Comparison of ENCODE assay signal across 17 cellular contexts in the genomic region with DNA sequence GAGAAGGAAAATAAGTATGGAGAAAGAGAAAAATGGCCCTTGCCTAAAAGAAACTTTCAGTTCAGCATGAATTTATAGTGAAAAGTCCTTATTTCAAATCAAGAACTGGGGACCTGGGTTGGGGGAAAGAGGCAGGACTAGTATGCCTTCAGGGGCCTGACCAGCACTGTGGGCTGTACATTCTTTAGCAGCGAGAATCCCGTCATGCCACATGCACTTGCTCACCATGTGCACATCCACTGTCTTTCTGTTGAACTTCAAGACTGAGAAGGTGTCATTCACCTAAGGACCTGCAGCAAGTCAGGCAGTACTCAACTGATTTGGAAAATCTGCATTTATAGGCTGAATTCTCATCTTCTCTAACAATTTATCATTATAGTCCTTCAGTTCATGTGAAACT. TPM values are rescaled to one million over a fixed set of nuclear protein-coding genes. Genes with fewer than 3 reads are reported as not detected.
DNase-seq lines count a peak whose midpoint lies in the region; FAIRE-seq and TF ChIP-seq lines count a peak whose summit lies in the region.
"Had no signal": no experiment of that assay in that cellular context is flagged by ENCODE, and none has a peak within 500 bp of the region (broad histone marks: within the 10 kb centered on the region; RNA-seq: fewer than 3 reads in every experiment).

No MANE protein-coding gene starts in this region.

- peak overlapping the region; percentile 4 for H3K27ac Mint-ChIP-seq in T-helper 2 cell treated with Interferon-gamma antibody and Interleukin-4, amounts not matched to agents 5 μg/mL and 100 μg/mL, for 36 hours
- peak overlapping the region; percentile 36 for H3K27ac Mint-ChIP-seq in neural progenitor cell
- H3K27ac Mint-ChIP-seq in CD14-positive monocyte, result no peak overlapping the region

- no peak overlapping the region for H3K9ac ChIP-seq in neural progenitor cell

- no peak overlapping the region for H2AFZ ChIP-seq in neural progenitor cell (replicated peaks)

- no peaks in the 10 kb centered on the region for H3K27me3 Mint-ChIP-seq in T-helper 2 cell treated with Interferon-gamma antibody and Interleukin-4, amounts not matched to agents 5 μg/mL and 100 μg/mL, for 36 hours (ENCODE audit: low read depth)
- peaks cover 1% of the 10 kb centered on the region for H3K27me3 Mint-ChIP-seq in neural progenitor cell (ENCODE audit: insufficient read depth, low read depth)
- peaks cover 9 to 17% (median 12%) of the 10 kb centered on the region in 3 donors for H3K27me3 Mint-ChIP-seq in CD14-positive monocyte (ENCODE audit: low read depth in 3 of 3)

- no peak overlapping the region for H3K4me3 Mint-ChIP-seq in T-helper 2 cell treated with Interferon-gamma antibody and Interleukin-4, amounts not matched to agents 5 μg/mL and 100 μg/mL, for 36 hours
- H3K4me3 Mint-ChIP-seq in neural progenitor cell (no peak overlapping the region), CD14-positive monocyte (no peak overlapping the region)

- CTCF ChIA-PET in RWPE1 (lab: Yijun Ruan, JAX), result interaction anchor here (0.6 kb wide), 1 partner anchor 129 kb away, joined by 3 read pairs; no protein-coding TSS in a partner anchor

- no peak for DNase-seq in T-helper 2 cell treated with Interferon-gamma antibody and Interleukin-4, amounts not matched to agents 5 μg/mL and 100 μg/mL, for 36 hours (ENCODE audit: low spot score)
- DNase-seq in T-helper 2 cell, result no peak
- peak; percentile 12 for DNase-seq in ELR (ENCODE audit: low read depth)
- peak; percentile 41 for DNase-seq in bronchial epithelial cell (ENCODE audit: low read depth)
- no peak for DNase-seq in neural progenitor cell (ENCODE audit: low spot score)
- DNase-seq in CD14-positive monocyte (ENCODE audit: low spot score), result no peak
- DNase-seq in RWPE1 (ENCODE audit: low spot score), result no peak
- no peak for DNase-seq in suprapubic skin (ENCODE audit: low spot score in 2 of 2)
- DNase-seq: DND-41, GF-D8, NCI-H1417, NCI-H1930, NCI-H2171, NCI-H82 had no signal

- H3K4me3 ChIP-seq in bronchial epithelial cell (ENCODE audit: low read depth, low read length), result no peak overlapping the region
- H3K4me3 ChIP-seq in neural progenitor cell, result no peak overlapping the region
- no peak overlapping the region for H3K4me3 ChIP-seq in suprapubic skin

- H3K36me3 Mint-ChIP-seq in T-helper 2 cell treated with Interferon-gamma antibody and Interleukin-4, amounts not matched to agents 5 μg/mL and 100 μg/mL, for 36 hours (ENCODE audit: low read depth), result peaks cover 12% of the 10 kb centered on the region
- no peaks in the 10 kb centered on the region for H3K36me3 Mint-ChIP-seq in neural progenitor cell
- no peaks in the 10 kb centered on the region for H3K36me3 Mint-ChIP-seq in CD14-positive monocyte

- no peaks in the 10 kb centered on the region for H3K79me2 ChIP-seq in neural progenitor cell (ENCODE audit: low read depth)

- TF ChIP-seq CTCF in bronchial epithelial cell (IDR thresholded peaks at IDR 0.05; ENCODE audit: insufficient read depth, low read length, severe bottlenecking) (no peak), neural progenitor cell (IDR thresholded peaks at IDR 0.05) (no peak), CD14-positive monocyte (IDR thresholded peaks at IDR 0.05) (no peak), RWPE1 (conservative IDR thresholded peaks at IDR 0.05; ENCODE audit: low read depth) (no peak), suprapubic skin (IDR thresholded peaks at IDR 0.05) (no peak)

- no peaks in the 10 kb centered on the region for H4K20me1 ChIP-seq in neural progenitor cell (ENCODE audit: low read depth)

- no peak for TF ChIP-seq EP300 in suprapubic skin (IDR thresholded peaks at IDR 0.05)

- H3K27ac ChIP-seq in neural progenitor cell, result no peak overlapping the region
- no peak overlapping the region for H3K27ac ChIP-seq in RWPE1
- H3K27ac ChIP-seq in suprapubic skin, result no peak overlapping the region
- H3K27ac ChIP-seq: 22Rv1 had no signal

- H3K27me3 ChIP-seq in bronchial epithelial cell (ENCODE audit: control insufficient read depth, insufficient read depth, low read length) (no peaks in the 10 kb centered on the region), neural progenitor cell (no peaks in the 10 kb centered on the region), suprapubic skin (no peaks in the 10 kb centered on the region)

- no peaks in the 10 kb centered on the region for H3K9me3 ChIP-seq in neural progenitor cell (ENCODE audit: low read depth)
- H3K9me3 ChIP-seq in suprapubic skin, result no peaks in the 10 kb centered on the region

- no peaks in the 10 kb centered on the region for H3K9me3 Mint-ChIP-seq in T-helper 2 cell treated with Interferon-gamma antibody and Interleukin-4, amounts not matched to agents 5 μg/mL and 100 μg/mL, for 36 hours
- H3K9me3 Mint-ChIP-seq in neural progenitor cell, result no peaks in the 10 kb centered on the region
- no peaks in the 10 kb centered on the region for H3K9me3 Mint-ChIP-seq in CD14-positive monocyte

- no peak overlapping the region for H3K4me2 ChIP-seq in neural progenitor cell

- intact Hi-C loops in CD14-positive monocyte (cut with micrococcal nuclease), result no loop called here

- TF ChIP-seq POLR2A in suprapubic skin (IDR thresholded peaks at IDR 0.05), result no peak

- WGBS in suprapubic skin, result 84% methylated on average over 2 of the region's 2 CpGs

- no peak for FAIRE-seq in bronchial epithelial cell (lab: Jason Lieb, UNC)
- FAIRE-seq: GM12891, GM18507 had no signal

- no peaks in the 10 kb centered on the region for H3F3A ChIP-seq in neural progenitor cell (ENCODE audit: low read depth)

- peaks cover 17% of the 10 kb centered on the region for H3K4me1 ChIP-seq in neural progenitor cell
- H3K4me1 ChIP-seq in suprapubic skin, result peaks cover 11% of the 10 kb centered on the region

- no peaks in the 10 kb centered on the region for H3K4me1 Mint-ChIP-seq in T-helper 2 cell treated with Interferon-gamma antibody and Interleukin-4, amounts not matched to agents 5 μg/mL and 100 μg/mL, for 36 hours (ENCODE audit: low read depth)
- peaks cover 46% of the 10 kb centered on the region for H3K4me1 Mint-ChIP-seq in neural progenitor cell
- H3K4me1 Mint-ChIP-seq in CD14-positive monocyte, result no peaks in the 10 kb centered on the region

- POLR2A ChIA-PET in RWPE1 (lab: Yijun Ruan, JAX; ENCODE audit: low non-redundant PET), result no interaction called here

- H3K36me3 ChIP-seq in bronchial epithelial cell (ENCODE audit: control insufficient read depth, insufficient read depth, low read length) (peaks cover 3% of the 10 kb centered on the region), neural progenitor cell (no peaks in the 10 kb centered on the region), suprapubic skin (no peaks in the 10 kb centered on the region)

RNA-seq across cellular contexts. Expression of gene RAB35, which starts 50.2 kb away (rescaled TPM):
- total RNA-seq in bronchial epithelial cell (26.9 and 31.5 TPM in 2 replicates), neural progenitor cell (ENCODE audit: low replicate concordance) (17.5 and 24.5 TPM in 2 replicates), suprapubic skin (10 to 100 TPM; 30.0 to 39.6 (median 33.1) TPM)
- polyA plus RNA-seq in CD14-positive monocyte, result 10 to 100 TPM; 20.4 to 21.6 TPM

Comparison
In these comparisons a context has a peak if more than half of its experiments do, and no peak if none do; other contexts are left out.
1. DNase-seq: peak in ELR (single experiment) and bronchial epithelial cell (single experiment); none in T-helper 2 cell treated with Interferon-gamma antibody and Interleukin-4, amounts not matched to agents 5 μg/mL and 100 μg/mL, for 36 hours (single experiment), T-helper 2 cell (0 of 5), neural progenitor cell (single experiment), CD14-positive monocyte (single experiment), RWPE1 (single experiment) and suprapubic skin (0 of 2).
2. H3K27ac Mint-ChIP-seq: peak in T-helper 2 cell treated with Interferon-gamma antibody and Interleukin-4, amounts not matched to agents 5 μg/mL and 100 μg/mL, for 36 hours (single experiment) and neural progenitor cell (single experiment); none in CD14-positive monocyte (0 of 7).